In the genomic region with DNA sequence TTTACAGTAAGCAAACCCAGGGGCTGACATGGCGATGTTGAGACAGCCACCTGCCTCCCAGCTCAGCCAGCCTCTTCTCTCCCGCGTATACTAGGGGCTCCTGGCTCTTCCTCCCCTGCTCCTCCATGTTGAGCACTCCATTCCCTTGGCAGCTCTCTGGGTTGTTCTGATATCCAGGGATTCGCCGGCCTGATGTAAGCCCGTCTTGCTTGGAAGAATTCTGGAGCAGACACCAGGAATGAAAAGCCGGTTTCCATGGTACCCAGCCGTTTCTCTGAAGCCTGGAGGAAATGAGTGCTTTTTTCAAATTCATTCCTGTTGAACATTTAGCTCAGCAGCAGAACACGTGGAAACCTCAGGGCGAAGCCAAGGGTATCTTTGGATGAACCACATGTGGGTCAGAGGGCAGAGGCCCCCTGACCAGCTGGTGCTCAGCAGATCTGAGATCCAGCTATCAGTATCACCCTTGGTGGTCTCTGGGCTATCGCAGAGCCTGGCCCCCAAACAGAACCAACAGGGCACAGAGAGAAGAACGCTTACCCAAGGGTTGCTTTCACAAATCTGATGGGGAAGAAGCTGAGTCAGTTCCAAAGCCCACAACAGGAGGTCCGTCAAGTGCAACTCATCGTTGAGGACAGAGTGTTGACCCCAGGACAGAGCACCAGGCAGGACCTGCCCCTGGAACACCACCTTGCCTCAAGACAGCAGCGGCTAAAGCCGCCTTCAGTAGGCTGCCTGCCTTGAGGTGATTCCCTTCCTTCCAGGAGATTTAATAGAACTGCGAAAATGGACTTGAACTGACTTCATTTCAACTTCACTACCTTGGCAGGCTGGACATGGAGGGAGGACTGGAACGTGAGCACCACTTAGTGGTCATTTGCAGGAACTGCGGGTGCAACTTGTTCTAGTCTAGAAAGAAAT, we compare ENCODE assay signal across 8 cellular contexts.
DNase-seq lines count a peak whose midpoint lies in the region; ATAC-seq and TF ChIP-seq lines count a peak whose summit lies in the region.

No MANE protein-coding gene starts in this region.

- no peak overlapping the region for H3K4me3 ChIP-seq in SJSA1
- H3K4me3 ChIP-seq in ascending aorta, result peak overlapping the region in 1 of 2 donors; percentile 41
- no peak overlapping the region for H3K4me3 ChIP-seq in sigmoid colon

- peak in 11 of 14 donors; percentile 1 to 37 (median 15) for DNase-seq in C1 segment of cervical spinal cord (lab: John Stamatoyannopoulos, UW)
- DNase-seq in GM19240 (ENCODE audit: insufficient read length, low spot score), result peak; percentile 37
- peak; percentile 3 for DNase-seq in NCI-H1048 (lab: John Stamatoyannopoulos, UW)
- peak; percentile 46 to 53 for DNase-seq in SJSA1 (ENCODE audit: low read depth in 1 of 2, low spot score in 2 of 2)
- DNase-seq in ascending aorta (ENCODE audit: low spot score in 2 of 2), result peak in 1 of 2 donors; percentile 83
- peak in 40 of 51 donors; percentile 2 to 74 (median 41) for DNase-seq in hypothalamus (lab: John Stamatoyannopoulos, UW)
- peak; percentile 80 for DNase-seq in sigmoid colon

- TF ChIP-seq EP300 in sigmoid colon (IDR thresholded peaks at IDR 0.05), result no peak

- intact Hi-C loops in ascending aorta (cut with DNase I), result loop anchor here (1.0 kb wide), 1 partner anchor 456 kb away; no protein-coding TSS in a partner anchor
- intact Hi-C loops in sigmoid colon (cut with DNase I), result loop anchor here (1.0 to 5.0 kb wide), 3 partner anchors 75 to 1030 kb away; no protein-coding TSS in a partner anchor

- no peaks in the 10 kb centered on the region for H3K36me3 ChIP-seq in SJSA1
- H3K36me3 ChIP-seq in ascending aorta, result no peaks in the 10 kb centered on the region
- no peaks in the 10 kb centered on the region for H3K36me3 ChIP-seq in sigmoid colon

- H3K27ac ChIP-seq in SJSA1 (no peak overlapping the region), ascending aorta (peak overlapping the region in 1 of 2 donors; percentile 24), sigmoid colon (peak overlapping the region in 1 of 4 donors; percentile 42)

- no peaks in the 10 kb centered on the region for H3K9me3 ChIP-seq in SJSA1 (replicated peaks)
- no peaks in the 10 kb centered on the region for H3K9me3 ChIP-seq in ascending aorta
- H3K9me3 ChIP-seq in sigmoid colon, result no peaks in the 10 kb centered on the region

- H3K4me1 ChIP-seq in SJSA1 (replicated peaks), result no peaks in the 10 kb centered on the region
- peaks cover 3 to 5% of the 10 kb centered on the region in 2 donors for H3K4me1 ChIP-seq in ascending aorta
- H3K4me1 ChIP-seq in sigmoid colon, result peaks cover 0 to 9% (median 5%) of the 10 kb centered on the region in 4 donors

- H3K27me3 ChIP-seq in SJSA1 (replicated peaks), result peaks cover 25% of the 10 kb centered on the region
- no peaks in the 10 kb centered on the region for H3K27me3 ChIP-seq in ascending aorta
- no peaks in the 10 kb centered on the region for H3K27me3 ChIP-seq in sigmoid colon

- no peak for ATAC-seq in HG03097 (IDR thresholded peaks at IDR 0.05; ENCODE audit: low FRiP score, unreplicated experiment)

- TF ChIP-seq POLR2A in sigmoid colon (IDR thresholded peaks at IDR 0.05), result no peak

- 59 to 62% methylated on average over 19 of the region's 19 CpGs for WGBS in sigmoid colon, 2 donors

- TF ChIP-seq CTCF in ascending aorta (IDR thresholded peaks at IDR 0.05), result peak; percentile 80 to 97 (median 97)
- peak; percentile 92 to 98 (median 96) for TF ChIP-seq CTCF in sigmoid colon (IDR thresholded peaks at IDR 0.05)
